In genomic region chr6:148776321-148776966, GRCh38 we compare ENCODE assay signal across 12 cellular contexts. TPM values are rescaled to one million over a fixed set of nuclear protein-coding genes. Genes with fewer than 3 reads are reported as not detected.
DNase-seq lines count a peak whose midpoint lies in the region; ATAC-seq and TF ChIP-seq lines count a peak whose summit lies in the region.
"Had no signal": no experiment of that assay in that cellular context is flagged by ENCODE, and none has a peak within 500 bp of the region (broad histone marks: within the 10 kb centered on the region; RNA-seq: fewer than 3 reads in every experiment).

No MANE protein-coding gene starts in this region.

- no peaks in the 10 kb centered on the region for H3K9me3 ChIP-seq in hepatocyte (ENCODE audit: low read depth)
- H3K9me3 ChIP-seq in suprapubic skin, result no peaks in the 10 kb centered on the region
- no peaks in the 10 kb centered on the region for H3K9me3 ChIP-seq in Peyer's patch

- H3K9me3 Mint-ChIP-seq in HFFc6 (no peaks in the 10 kb centered on the region), T-cell (no peaks in the 10 kb centered on the region)
- H3K9me3 Mint-ChIP-seq in activated T-helper 17 cell treated with anti-CD3 and anti-CD28 coated beads, Interleukin-2, amount 50 U/mL, for 72 hours, result no peaks in the 10 kb centered on the region

- WGBS in hepatocyte (ENCODE audit: low lambda C conversion rate, missing lambda C conversion rate), result 67% methylated on average over 7 of the region's 7 CpGs
- WGBS in suprapubic skin, result 38% methylated on average over 7 of the region's 7 CpGs

- CTCF ChIA-PET in T-cell (lab: Charles Lee), result interaction anchor here in 1 of 2 donors (0.5 kb wide), 1 partner anchor 13 kb away, joined by 5 read pairs; no protein-coding TSS in a partner anchor

- peak overlapping the region; percentile 3 for H3K27ac ChIP-seq in hepatocyte
- H3K27ac ChIP-seq in suprapubic skin, result peak overlapping the region; percentile 64
- no peak overlapping the region for H3K27ac ChIP-seq in Peyer's patch

- H3K4me1 Mint-ChIP-seq in HFFc6 (ENCODE audit: low read depth) (peaks cover 24% of the 10 kb centered on the region), T-cell (peaks cover 17 to 25% (median 20%) of the 10 kb centered on the region in 3 donors)
- H3K4me1 Mint-ChIP-seq in activated T-helper 17 cell treated with anti-CD3 and anti-CD28 coated beads, Interleukin-2, amount 50 U/mL, for 72 hours, result peaks cover 29% of the 10 kb centered on the region

- H3K4me3 Mint-ChIP-seq in HFFc6 (peak overlapping the region; percentile 87), T-cell (no peak overlapping the region)
- H3K4me3 Mint-ChIP-seq in activated T-helper 17 cell treated with anti-CD3 and anti-CD28 coated beads, Interleukin-2, amount 50 U/mL, for 72 hours, result peak overlapping the region; percentile 43

- H3K4me3 ChIP-seq in hepatocyte, result no peak overlapping the region
- no peak overlapping the region for H3K4me3 ChIP-seq in suprapubic skin
- H3K4me3 ChIP-seq in Peyer's patch, result no peak overlapping the region
- H3K4me3 ChIP-seq: lung had no signal

- TF ChIP-seq CTCF in HFFc6 (IDR thresholded peaks at IDR 0.05) (no peak), hepatocyte (IDR thresholded peaks at IDR 0.05; ENCODE audit: poor library complexity) (no peak), suprapubic skin (IDR thresholded peaks at IDR 0.05) (no peak), Peyer's patch (IDR thresholded peaks at IDR 0.05) (no peak)

- TF ChIP-seq POLR2A in suprapubic skin (IDR thresholded peaks at IDR 0.05) (no peak), Peyer's patch (IDR thresholded peaks at IDR 0.05) (no peak)

- H3K4me2 ChIP-seq in hepatocyte, result peak overlapping the region; percentile 48

- H3K9me2 ChIP-seq in hepatocyte (replicated peaks; ENCODE audit: insufficient read depth), result no peaks in the 10 kb centered on the region

- no peaks in the 10 kb centered on the region for H3K27me3 ChIP-seq in hepatocyte
- H3K27me3 ChIP-seq in suprapubic skin, result no peaks in the 10 kb centered on the region
- H3K27me3 ChIP-seq in Peyer's patch, result no peaks in the 10 kb centered on the region

- no peaks in the 10 kb centered on the region for H3K4me1 ChIP-seq in hepatocyte (ENCODE audit: insufficient read depth)
- H3K4me1 ChIP-seq in suprapubic skin, result peaks cover 26% of the 10 kb centered on the region
- H3K4me1 ChIP-seq in Peyer's patch, result peaks cover 0 to 5% (median 0%) of the 10 kb centered on the region in 4 donors

- H3K36me3 Mint-ChIP-seq in HFFc6 (ENCODE audit: low read depth), result no peaks in the 10 kb centered on the region; the same call in 1 of the 2 replicates
- no peaks in the 10 kb centered on the region for H3K36me3 Mint-ChIP-seq in activated T-helper 17 cell treated with anti-CD3 and anti-CD28 coated beads, Interleukin-2, amount 50 U/mL, for 72 hours (ENCODE audit: low read depth)
- H3K36me3 Mint-ChIP-seq in T-cell, result no peaks in the 10 kb centered on the region

- H4K20me1 ChIP-seq in hepatocyte (ENCODE audit: insufficient read depth, poor library complexity, severe bottlenecking), result no peaks in the 10 kb centered on the region

- H2AFZ ChIP-seq in hepatocyte, result no peak overlapping the region

- no peaks in the 10 kb centered on the region for H3K36me3 ChIP-seq in hepatocyte (replicated peaks; ENCODE audit: insufficient read depth, low read depth)
- H3K36me3 ChIP-seq in suprapubic skin, result no peaks in the 10 kb centered on the region
- no peaks in the 10 kb centered on the region for H3K36me3 ChIP-seq in Peyer's patch

- H3K27ac Mint-ChIP-seq in HFFc6 (peak overlapping the region; percentile 92), T-cell (peak overlapping the region in 1 of 2 donors; percentile 47)
- no peak overlapping the region for H3K27ac Mint-ChIP-seq in activated T-helper 17 cell treated with anti-CD3 and anti-CD28 coated beads, Interleukin-2, amount 50 U/mL, for 72 hours

- TF ChIP-seq EP300 in suprapubic skin (IDR thresholded peaks at IDR 0.05), result no peak

- H3K27me3 Mint-ChIP-seq in HFFc6 (ENCODE audit: insufficient read depth) (no peaks in the 10 kb centered on the region), T-cell (peaks cover 0 to 6% of the 10 kb centered on the region in 2 donors)
- no peaks in the 10 kb centered on the region for H3K27me3 Mint-ChIP-seq in activated T-helper 17 cell treated with anti-CD3 and anti-CD28 coated beads, Interleukin-2, amount 50 U/mL, for 72 hours

- POLR2A ChIA-PET in T-cell (lab: Charles Lee), result interaction anchor here in 1 of 2 donors (1.2 kb wide), 1 partner anchor 9 kb away, joined by 3 read pairs; no protein-coding TSS in a partner anchor

- H3K79me2 ChIP-seq in hepatocyte, result peaks cover 32% of the 10 kb centered on the region

- DNase-seq in HFFc6, result peak; percentile 68
- DNase-seq in hepatocyte (ENCODE audit: low spot score), result no peak
- DNase-seq in suprapubic skin (ENCODE audit: low spot score in 2 of 2), result no peak
- no peak for DNase-seq in Peyer's patch
- DNase-seq in NCI-H774 (lab: John Stamatoyannopoulos, UW), result no peak
- no peak for DNase-seq in T-cell
- DNase-seq in activated CD8-positive, alpha-beta memory T cell treated with anti-CD3 and anti-CD28 coated beads, Interleukin-2, amount 50 U/mL, for 48 hours, result no peak
- DNase-seq: NCI-H2029 treated with DMSO at 0.1 percent for 48 hours; stimulated activated CD4-positive, alpha-beta T cell treated with anti-CD3 and anti-CD28 coated beads, Interleukin-4, amount 100 ng/mL, for 4 hours; SW 1271 had no signal

- ATAC-seq in activated T-helper 17 cell treated with anti-CD3 and anti-CD28 coated beads, Interleukin-2, amount 50 U/mL, for 72 hours (replicated peaks), result no peak
- no peak for ATAC-seq in T-cell (replicated peaks in 1 of 4)

RNA-seq across cellular contexts. Expression of gene UST, which starts 29.6 kb away (rescaled TPM):
- 10 to 100 TPM; 12.9 to 17.3 (median 16.7) TPM for total RNA-seq in HFFc6 (2021; fragmentation: NEBNext Ultra II Directional; extraction: Animal tissue kit (Norgen Biotek cat#: 25700))
- total RNA-seq in activated T-helper 17 cell treated with anti-CD3 and anti-CD28 coated beads, Interleukin-2, amount 50 U/mL, for 72 hours, result 1 to 10 TPM; 1.6 to 7.5 TPM
- total RNA-seq in hepatocyte (11.7 and 13.4 TPM in 2 replicates), suprapubic skin (10 to 100 TPM; 16.7 to 19.5 (median 18.1) TPM), Peyer's patch (10 to 100 TPM in 1 of 4 donors, 1 to 10 TPM in 3; 3.0 to 37.1 (median 4.6) TPM), T-cell (1 to 10 TPM; 1.9 to 5.3 (median 3.0) TPM)
- 7.0 and 8.0 TPM in 2 replicates for polyA plus RNA-seq in hepatocyte

Comparison
In these comparisons a context has a peak if more than half of its experiments do, and no peak if none do; other contexts are left out.
1. H3K4me3 Mint-ChIP-seq: peak in HFFc6 (single experiment) and activated T-helper 17 cell treated with anti-CD3 and anti-CD28 coated beads, Interleukin-2, amount 50 U/mL, for 72 hours (single experiment); none in T-cell (0 of 3).
2. H3K27ac ChIP-seq: peak in hepatocyte (single experiment) and suprapubic skin (single experiment); none in Peyer's patch (0 of 4).